15 cellular contexts compared by ENCODE assay signal in genomic region chr10:128860574-128860973, GRCh38.
DNase-seq lines count a peak whose midpoint lies in the region; ATAC-seq and TF ChIP-seq lines count a peak whose summit lies in the region.
"Had no signal": no experiment of that assay in that cellular context is flagged by ENCODE, and none has a peak within 500 bp of the region (broad histone marks: within the 10 kb centered on the region; RNA-seq: fewer than 3 reads in every experiment).

No MANE protein-coding gene starts in this region.

- peak overlapping the region in 2 of 3 experiments; percentile 9 to 87 for H3K27ac Mint-ChIP-seq in nephron
- H3K27ac Mint-ChIP-seq: CD14-positive monocyte; CD4-positive, alpha-beta memory T cell had no signal

- no peak for ATAC-seq in activated T-cell treated with anti-CD3 and anti-CD28 coated beads, Interleukin-2, amount 50 U/mL, for 4 hours
- ATAC-seq in GM18867 (IDR thresholded peaks at IDR 0.05; ENCODE audit: unreplicated experiment): no peak
- ATAC-seq: GM23338 had no signal

- H3K9me3 Mint-ChIP-seq in activated T-cell treated with anti-CD3 and anti-CD28 coated beads, Interleukin-2, amount 50 U/mL, for 4 hours: no peaks in the 10 kb centered on the region
- no peaks in the 10 kb centered on the region for H3K9me3 Mint-ChIP-seq in nephron
- H3K9me3 Mint-ChIP-seq: CD4-positive, alpha-beta memory T cell; H9 had no signal

- DNase-seq in activated T-cell treated with anti-CD3 and anti-CD28 coated beads, Interleukin-2, amount 50 U/mL, for 4 hours: no peak
- DNase-seq in activated T-cell treated with anti-CD3 and anti-CD28 coated beads for 4 hours (no peak), islet precursor cell (peak; percentile 32), cerebellum (ENCODE audit: low spot score) (no peak)
- no peak for DNase-seq in stimulated activated CD4-positive, alpha-beta T cell treated with anti-CD3 and anti-CD28 coated beads, Interleukin-2, amount 100 ng/mL, for 24 hours
- DNase-seq: 8988T; CD4-positive, alpha-beta memory T cell; DMS153; DMS79; GDM1; H9 had no signal

- peak overlapping the region; percentile 23 for H3K4me3 Mint-ChIP-seq in activated T-cell treated with anti-CD3 and anti-CD28 coated beads, Interleukin-2, amount 50 U/mL, for 4 hours
- H3K4me3 Mint-ChIP-seq in nephron: no peak overlapping the region
- H3K4me3 Mint-ChIP-seq: CD14-positive monocyte; CD4-positive, alpha-beta memory T cell; GM23338; H9 had no signal

- no peaks in the 10 kb centered on the region for H3K27me3 Mint-ChIP-seq in activated T-cell treated with anti-CD3 and anti-CD28 coated beads, Interleukin-2, amount 50 U/mL, for 4 hours (ENCODE audit: low read depth)
- peaks cover 4% of the 10 kb centered on the region for H3K27me3 Mint-ChIP-seq in nephron (ENCODE audit: low read depth)
- H3K27me3 Mint-ChIP-seq: CD4-positive, alpha-beta memory T cell had no signal

- no peaks in the 10 kb centered on the region for H3K4me1 Mint-ChIP-seq in activated T-cell treated with anti-CD3 and anti-CD28 coated beads, Interleukin-2, amount 50 U/mL, for 4 hours (ENCODE audit: low read depth)
- H3K4me1 Mint-ChIP-seq in nephron: peaks cover 35% of the 10 kb centered on the region
- H3K4me1 Mint-ChIP-seq: CD14-positive monocyte; CD4-positive, alpha-beta memory T cell; GM23338; H9 had no signal

- no peak for TF ChIP-seq CTCF in nephron (IDR thresholded peaks at IDR 0.05; ENCODE audit: unreplicated experiment in 3 of 3)

- H3K36me3 Mint-ChIP-seq in activated T-cell treated with anti-CD3 and anti-CD28 coated beads, Interleukin-2, amount 50 U/mL, for 4 hours (ENCODE audit: insufficient read depth): no peaks in the 10 kb centered on the region
- no peaks in the 10 kb centered on the region for H3K36me3 Mint-ChIP-seq in nephron (ENCODE audit: low read depth)
- H3K36me3 Mint-ChIP-seq: CD14-positive monocyte; CD4-positive, alpha-beta memory T cell had no signal
